ENCODE assay signal across 17 cellular contexts in the genomic region with DNA sequence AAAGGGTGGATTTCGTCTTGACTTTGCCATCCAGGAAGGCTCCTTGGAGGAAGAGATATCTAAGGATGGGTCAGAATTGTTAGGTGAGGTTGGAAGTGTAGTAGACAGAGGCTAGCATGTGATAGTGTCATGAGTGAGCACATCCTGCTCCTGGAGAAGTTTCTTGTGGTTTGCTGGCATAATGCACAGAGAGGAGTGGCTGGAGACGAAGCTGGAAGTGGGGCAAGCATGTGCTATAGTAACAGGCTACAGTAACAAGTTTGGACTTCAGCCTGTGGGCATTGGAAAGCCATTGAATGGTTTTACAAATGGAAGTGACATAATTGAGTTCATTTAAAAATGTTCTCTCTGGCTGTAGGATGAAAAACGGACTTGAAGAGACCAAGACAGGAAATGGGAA.
A peak's percentile ranks its signal among the peaks of the same experiment; 100 is the strongest.
DNase-seq lines count a peak whose midpoint lies in the region; ATAC-seq and TF ChIP-seq lines count a peak whose summit lies in the region.
"Had no signal": no experiment of that assay in that cellular context is flagged by ENCODE, and none has a peak within 500 bp of the region (broad histone marks: within the 10 kb centered on the region; RNA-seq: fewer than 3 reads in every experiment).

No MANE protein-coding gene starts in this region.

- H3K4me1 ChIP-seq in neuronal stem cell (ENCODE audit: control insufficient read depth in 2 of 2, insufficient read depth in 1 of 2, low read depth in 1 of 2, low read length in 2 of 2): no peaks in the 10 kb centered on the region

- H3K18ac ChIP-seq in neuronal stem cell (ENCODE audit: low read length): no peak overlapping the region

- TF ChIP-seq CTCF in endothelial cell (IDR thresholded peaks at IDR 0.05; ENCODE audit: unreplicated experiment): no peak

- H4K8ac ChIP-seq in neuronal stem cell (ENCODE audit: low read depth, low read length): peak overlapping the region; percentile 78

- no peak overlapping the region for H3K23ac ChIP-seq in neuronal stem cell (ENCODE audit: low read depth, low read length, poor library complexity)

- H2AFZ ChIP-seq in neuronal stem cell (ENCODE audit: low read length): no peak overlapping the region
- H2AFZ ChIP-seq: GM23338 had no signal

- H2BK12ac ChIP-seq in neuronal stem cell (ENCODE audit: low read length): no peak overlapping the region

- no peak overlapping the region for H2BK15ac ChIP-seq in neuronal stem cell (ENCODE audit: low read length)

- intact Hi-C loops in cardiac septum (cut with DNase I): no loop called here

- no peak overlapping the region for H2BK5ac ChIP-seq in neuronal stem cell (ENCODE audit: low read length)

- no peak overlapping the region for H3K9ac ChIP-seq in neuronal stem cell (ENCODE audit: low read depth, low read length, poor library complexity)
- H3K9ac ChIP-seq: KMS-11 had no signal

- H3K9me3 ChIP-seq in neuronal stem cell (replicated peaks in 1 of 2; ENCODE audit: control insufficient read depth in 2 of 2, insufficient read depth in 1 of 2, low read depth in 1 of 2, low read length in 2 of 2): no peaks in the 10 kb centered on the region
- H3K9me3 ChIP-seq: MG63 had no signal

- H3K4me3 ChIP-seq in neuronal stem cell (ENCODE audit: low read length in 2 of 2): no peak overlapping the region
- H3K4me3 ChIP-seq: GM23338, MG63 had no signal

- no peak overlapping the region for H3K4me2 ChIP-seq in neuronal stem cell (ENCODE audit: insufficient read depth, low read length, poor library complexity, severe bottlenecking)
- H3K4me2 ChIP-seq: GM23338, KMS-11 had no signal

- no peaks in the 10 kb centered on the region for H3K9me3 Mint-ChIP-seq in endothelial cell (ENCODE audit: unreplicated experiment)
- H3K9me3 Mint-ChIP-seq: GM23338 had no signal

- no peak overlapping the region for H3K14ac ChIP-seq in neuronal stem cell (ENCODE audit: low read length)

- H3K27me3 ChIP-seq in neuronal stem cell (ENCODE audit: control insufficient read depth in 3 of 3, insufficient read depth in 3 of 3, low read depth in 1 of 3, low read length in 3 of 3): no peaks in the 10 kb centered on the region
- H3K27me3 ChIP-seq: MG63 had no signal

- no peaks in the 10 kb centered on the region for H3K27me3 Mint-ChIP-seq in endothelial cell (ENCODE audit: unreplicated experiment)

- ATAC-seq in GM18511 (IDR thresholded peaks at IDR 0.05; ENCODE audit: unreplicated experiment): no peak
- no peak for ATAC-seq in HG03457 (IDR thresholded peaks at IDR 0.05; ENCODE audit: unreplicated experiment)
- ATAC-seq: GM23338 had no signal

- H2BK120ac ChIP-seq in neuronal stem cell (ENCODE audit: low read depth, low read length): no peak overlapping the region

- no peak overlapping the region for H3K27ac ChIP-seq in neuronal stem cell (replicated peaks; ENCODE audit: low read length)
- H3K27ac ChIP-seq: KMS-11 had no signal

- H4K91ac ChIP-seq in neuronal stem cell (ENCODE audit: low read depth, low read length, poor library complexity): no peak overlapping the region

- DNase-seq in CD1c-positive myeloid dendritic cell (ENCODE audit: extremely low spot score) (peak; percentile 40), NOMO-1 treated with dmso at 0.1 percent for 144 hours (lab: John Stamatoyannopoulos, UW; ENCODE audit: unreplicated experiment) (peak; percentile 40), endothelial cell (ENCODE audit: low spot score) (no peak), neuronal stem cell (ENCODE audit: low spot score) (no peak), cardiac septum (ENCODE audit: low spot score) (no peak), NCI-H1092 (lab: John Stamatoyannopoulos, UW) (no peak)
- DNase-seq: CD8-positive, alpha-beta memory T cell; MG63; NCI-H1436; NCI-H2029 treated with DMSO at 0.1 percent for 48 hours; NCI-H510A; NCI-H82; RPMI8226 had no signal

- no peaks in the 10 kb centered on the region for H3K36me3 ChIP-seq in neuronal stem cell (replicated peaks in 1 of 2; ENCODE audit: control insufficient read depth in 2 of 2, insufficient read depth in 2 of 2, low read length in 2 of 2)
- H3K36me3 ChIP-seq: MG63 had no signal

- H2AK5ac ChIP-seq in neuronal stem cell (ENCODE audit: low read depth, low read length): no peak overlapping the region

- H3K4me3 Mint-ChIP-seq in endothelial cell (ENCODE audit: unreplicated experiment): no peak overlapping the region
- H3K4me3 Mint-ChIP-seq: CD8-positive, alpha-beta memory T cell; GM23338 had no signal

- peak overlapping the region; percentile 17 for H3K27ac Mint-ChIP-seq in endothelial cell (ENCODE audit: unreplicated experiment)
- H3K27ac Mint-ChIP-seq: GM23338 had no signal

- H3K4ac ChIP-seq in neuronal stem cell (ENCODE audit: low read length): no peak overlapping the region

- H3K4me1 Mint-ChIP-seq in endothelial cell (ENCODE audit: unreplicated experiment): peaks cover 11% of the 10 kb centered on the region
- H3K4me1 Mint-ChIP-seq: CD8-positive, alpha-beta memory T cell had no signal

- no peaks in the 10 kb centered on the region for H3K79me1 ChIP-seq in neuronal stem cell (ENCODE audit: low read depth, low read length)

- no CpG with 5 or more reads among the region's 3 CpGs for WGBS in neuronal stem cell (ENCODE audit: extremely low coverage in 2 of 2, insufficient read length in 2 of 2, insufficient replicate concordance in 1 of 2), 2 donors

- no peaks in the 10 kb centered on the region for H3K36me3 Mint-ChIP-seq in endothelial cell (ENCODE audit: low read depth, unreplicated experiment)
- H3K36me3 Mint-ChIP-seq: CD8-positive, alpha-beta memory T cell had no signal

Comparison
In these comparisons a context has a peak if more than half of its experiments do, and no peak if none do; other contexts are left out.
1. DNase-seq: peak in CD1c-positive myeloid dendritic cell (single experiment) and NOMO-1 treated with dmso at 0.1 percent for 144 hours (single experiment); none in endothelial cell (single experiment), neuronal stem cell (single experiment), cardiac septum (single experiment) and NCI-H1092 (single experiment).